ENCODE assay signal across 29 cellular contexts in genomic region chr3:32825601-32826375, GRCh38. TPM values are rescaled to one million over a fixed set of nuclear protein-coding genes. Genes with fewer than 3 reads are reported as not detected.
A peak's percentile ranks its signal among the peaks of the same experiment; 100 is the strongest.
DNase-seq lines count a peak whose midpoint lies in the region; ATAC-seq, FAIRE-seq and TF ChIP-seq lines count a peak whose summit lies in the region.
"Had no signal": no experiment of that assay in that cellular context is flagged by ENCODE, and none has a peak within 500 bp of the region (broad histone marks: within the 10 kb centered on the region; RNA-seq: fewer than 3 reads in every experiment).

No MANE protein-coding gene starts in this region.

- TF ChIP-seq POLR2A in HepG2 (IDR thresholded peaks at IDR 0.05; ENCODE audit: insufficient read depth in 1 of 2, low read depth in 2 of 2, low read length in 2 of 2) (no peak), right lobe of liver (IDR thresholded peaks at IDR 0.05) (no peak)

- POLR2A ChIA-PET in HepG2 (lab: Yijun Ruan, JAX) = interaction anchor here (1.0 to 1.2 kb wide), 2 partner anchors 14 to 31 kb away, joined by 3 read pairs; no protein-coding TSS in a partner anchor

- H3K9me3 ChIP-seq in HepG2 (ENCODE audit: low read length) (no peaks in the 10 kb centered on the region), right lobe of liver (no peaks in the 10 kb centered on the region), astrocyte (ENCODE audit: insufficient read depth, low read depth, low read length) (no peaks in the 10 kb centered on the region)
- H3K9me3 ChIP-seq: SJSA1 had no signal

- H3K36me3 Mint-ChIP-seq in astrocyte (ENCODE audit: low read depth, unreplicated experiment) (no peaks in the 10 kb centered on the region), nephron progenitor cell (ENCODE audit: low read depth) (peaks cover 49% of the 10 kb centered on the region)
- no peaks in the 10 kb centered on the region for H3K36me3 Mint-ChIP-seq in activated T-cell treated with anti-CD3 and anti-CD28 coated beads, Interleukin-2, amount 50 U/mL, for 24 hours (ENCODE audit: low read depth)
- H3K36me3 Mint-ChIP-seq: CD4-positive, CD25-positive, alpha-beta regulatory T cell had no signal

- H3K4me3 ChIP-seq in HepG2 (replicated peaks in 1 of 3; ENCODE audit: insufficient read depth in 1 of 3, low read depth in 2 of 3, low read length in 3 of 3) (peak overlapping the region; percentile 27 to 98 (median 37)), right lobe of liver (no peak overlapping the region), astrocyte (ENCODE audit: insufficient read depth, low read depth, low read length) (no peak overlapping the region)
- H3K4me3 ChIP-seq: BLaER1, GM12878, PC-9, SJSA1 had no signal

- H3K4me1 ChIP-seq in HepG2 (ENCODE audit: insufficient read depth, low read length) = peaks cover 80% of the 10 kb centered on the region
- peaks cover 0 to 5% (median 0%) of the 10 kb centered on the region in 4 donors for H3K4me1 ChIP-seq in right lobe of liver
- no peaks in the 10 kb centered on the region for H3K4me1 ChIP-seq in astrocyte (ENCODE audit: insufficient read depth, low read length)
- H3K4me1 ChIP-seq: BLaER1, SJSA1 had no signal

- intact Hi-C loops in HepG2 (cut with micrococcal nuclease; ENCODE audit: unreplicated experiment) = no loop called here
- intact Hi-C loops in right lobe of liver (cut with DNase I) = no loop called here

- DNase-seq in HepG2 (ENCODE audit: low spot score) (peak; percentile 57), right lobe of liver (no peak), astrocyte (ENCODE audit: low read depth) (no peak), nephron progenitor cell (no peak), DMS53 treated with DMSO at 0.1 percent for 48 hours (lab: John Stamatoyannopoulos, UW; ENCODE audit: unreplicated experiment) (no peak)
- DNase-seq in activated T-cell treated with anti-CD3 and anti-CD28 coated beads, Interleukin-2, amount 50 U/mL, for 24 hours = no peak
- DNase-seq: 8988T; CD4-positive, CD25-positive, alpha-beta regulatory T cell; IMR-90; KG1; NCI-H1048; NCI-H1417; NCI-H1694; NCI-H2029 treated with DMSO at 0.1 percent for 48 hours; NCI-H446 treated with DMSO at 0.1 percent for 48 hours; NCI-H526; NCI-H82; NK-92 treated with Interleukin-12 subunit alpha and Interleukin-12 subunit beta, amount 100 ng/mL, for 24 hours; PC-9 had no signal

- H3K27ac ChIP-seq in HepG2 (ENCODE audit: extremely low read length, insufficient read depth, low read length) (peak overlapping the region; percentile 99), right lobe of liver (no peak overlapping the region), astrocyte (ENCODE audit: low read depth, low read length) (no peak overlapping the region)
- H3K27ac ChIP-seq: BLaER1, PC-9, SJSA1 had no signal

- TF ChIP-seq EP300 in HepG2 (IDR thresholded peaks at IDR 0.05; ENCODE audit: low read depth in 2 of 2, low read length in 2 of 2) (no peak), HepG2 (CRISPR knock-in tag; IDR thresholded peaks at IDR 0.05; ENCODE audit: borderline replicate concordance) (no peak; the same call in 1 of the 2 replicates)

- H3K27me3 Mint-ChIP-seq in astrocyte (ENCODE audit: low read depth, unreplicated experiment) (no peaks in the 10 kb centered on the region), nephron progenitor cell (ENCODE audit: low read depth, poor library complexity) (no peaks in the 10 kb centered on the region)
- peaks cover 30% of the 10 kb centered on the region for H3K27me3 Mint-ChIP-seq in activated T-cell treated with anti-CD3 and anti-CD28 coated beads, Interleukin-2, amount 50 U/mL, for 24 hours

- H3K4me2 ChIP-seq in HepG2 (ENCODE audit: low read depth, low read length) = peak overlapping the region; percentile 99
- H3K4me2 ChIP-seq in astrocyte (ENCODE audit: low read length) = no peak overlapping the region
- H3K4me2 ChIP-seq: BLaER1, PC-9 had no signal

- no peak overlapping the region for H3K4me3 Mint-ChIP-seq in astrocyte (ENCODE audit: unreplicated experiment)
- H3K4me3 Mint-ChIP-seq in nephron progenitor cell = no peak overlapping the region
- no peak overlapping the region for H3K4me3 Mint-ChIP-seq in activated T-cell treated with anti-CD3 and anti-CD28 coated beads, Interleukin-2, amount 50 U/mL, for 24 hours
- H3K4me3 Mint-ChIP-seq: CD4-positive, CD25-positive, alpha-beta regulatory T cell had no signal

- BruUV-seq in HepG2 (replicated peaks; lab: Mats Ljungman, UMichigan) = no TSS peak

- H3K79me2 ChIP-seq in HepG2 (ENCODE audit: insufficient read depth, low read length) = peaks cover 99% of the 10 kb centered on the region
- no peaks in the 10 kb centered on the region for H3K79me2 ChIP-seq in astrocyte (ENCODE audit: insufficient read depth, low read length)

- H3K4me1 Mint-ChIP-seq in astrocyte (ENCODE audit: low read depth, unreplicated experiment) (peaks cover 17% of the 10 kb centered on the region), nephron progenitor cell (peaks cover 83% of the 10 kb centered on the region)
- H3K4me1 Mint-ChIP-seq in activated T-cell treated with anti-CD3 and anti-CD28 coated beads, Interleukin-2, amount 50 U/mL, for 24 hours (ENCODE audit: low read depth) = no peaks in the 10 kb centered on the region
- H3K4me1 Mint-ChIP-seq: CD4-positive, CD25-positive, alpha-beta regulatory T cell had no signal

- H3K9ac ChIP-seq in HepG2 (ENCODE audit: insufficient read depth, low read depth, low read length) (peak overlapping the region; percentile 9; the same call in 1 of the 2 replicates), astrocyte (ENCODE audit: low read length) (no peak overlapping the region)
- H3K9ac ChIP-seq: BLaER1 had no signal

- H4K20me1 ChIP-seq in HepG2 (ENCODE audit: insufficient read depth, low read length) (peaks cover 100% of the 10 kb centered on the region), astrocyte (ENCODE audit: insufficient read depth, low read length) (no peaks in the 10 kb centered on the region)
- H4K20me1 ChIP-seq: BLaER1 had no signal

- in situ Hi-C loops in HepG2 (cut with HindIII; ENCODE audit: extremely low pct_ligation_motif_present, low pct_unique_long_range_greater_than_20kb) = loop anchor here (5.0 to 10.0 kb wide), 2 partner anchors 37 to 59 kb away; no protein-coding TSS in a partner anchor

- no peak for TF ChIP-seq CTCF in HepG2 (CRISPR knock-in tag; IDR thresholded peaks at IDR 0.05)
- no peak for TF ChIP-seq CTCF in right lobe of liver (IDR thresholded peaks at IDR 0.05)
- no peak for TF ChIP-seq CTCF in astrocyte (IDR thresholded peaks at IDR 0.05; ENCODE audit: insufficient read depth, low read depth, low read length)
- TF ChIP-seq CTCF in nephron progenitor cell (IDR thresholded peaks at IDR 0.05) = no peak

- H3K36me3 ChIP-seq in HepG2 (replicated peaks in 1 of 2; ENCODE audit: control insufficient read depth in 1 of 2, insufficient read depth in 2 of 2, low read length in 2 of 2) = peaks cover 8 to 22% of the 10 kb centered on the region in 2 experiments
- no peaks in the 10 kb centered on the region for H3K36me3 ChIP-seq in right lobe of liver
- H3K36me3 ChIP-seq in astrocyte (ENCODE audit: insufficient read depth, low read length) = no peaks in the 10 kb centered on the region
- H3K36me3 ChIP-seq: BLaER1, SJSA1 had no signal

- H3K27me3 ChIP-seq in HepG2 (ENCODE audit: control insufficient read depth in 1 of 2, insufficient read depth in 2 of 2, low read length in 2 of 2) (no peaks in the 10 kb centered on the region; a peak in 1 of 5 replicates), right lobe of liver (peaks cover 0 to 9% of the 10 kb centered on the region in 2 donors), astrocyte (ENCODE audit: insufficient read depth, low read length) (peaks cover 31% of the 10 kb centered on the region)
- H3K27me3 ChIP-seq: BLaER1 had no signal

- CTCF ChIA-PET in HepG2 (lab: Yijun Ruan, JAX; ENCODE audit: low intra/inter-chr PET ratio, low total read pairs) = no interaction called here

- 21% methylated on average over 10 of the region's 12 CpGs for WGBS in HepG2 (ENCODE audit: low lambda C conversion rate)
- 84% methylated on average over 6 of the region's 12 CpGs for WGBS in right lobe of liver (ENCODE audit: insufficient coverage, low coverage, low lambda C conversion rate, missing lambda C conversion rate)

- FAIRE-seq in HepG2 (lab: Jason Lieb, UNC) (no peak), astrocyte (lab: Jason Lieb, UNC) (no peak)
- FAIRE-seq: D721Med, G401.6, GM12878 had no signal

- ATAC-seq in HepG2 (no peak; the same call in 1 of the 3 replicates), right lobe of liver (no peak), HG03139 (IDR thresholded peaks at IDR 0.05; ENCODE audit: unreplicated experiment) (no peak)
- ATAC-seq: GM12878, Right ventricle myocardium inferior had no signal

- H3K27ac Mint-ChIP-seq in astrocyte (ENCODE audit: unreplicated experiment) (peak overlapping the region; percentile 9), nephron progenitor cell (peak overlapping the region; percentile 89)
- H3K27ac Mint-ChIP-seq in activated T-cell treated with anti-CD3 and anti-CD28 coated beads, Interleukin-2, amount 50 U/mL, for 24 hours = no peak overlapping the region
- H3K27ac Mint-ChIP-seq: CD4-positive, CD25-positive, alpha-beta regulatory T cell had no signal

- H3K9me3 Mint-ChIP-seq in astrocyte (ENCODE audit: unreplicated experiment) = no peaks in the 10 kb centered on the region
- H3K9me3 Mint-ChIP-seq in nephron progenitor cell = no peaks in the 10 kb centered on the region
- no peaks in the 10 kb centered on the region for H3K9me3 Mint-ChIP-seq in activated T-cell treated with anti-CD3 and anti-CD28 coated beads, Interleukin-2, amount 50 U/mL, for 24 hours
- H3K9me3 Mint-ChIP-seq: CD4-positive, CD25-positive, alpha-beta regulatory T cell had no signal

- TF ChIP-seq RAD21 in HepG2 (CRISPR knock-in tag; IDR thresholded peaks at IDR 0.05) = no peak

- H2AFZ ChIP-seq in HepG2 (ENCODE audit: low read length) = no peak overlapping the region
- H2AFZ ChIP-seq in astrocyte (ENCODE audit: low read depth, low read length) = no peak overlapping the region
- H2AFZ ChIP-seq: PC-9 had no signal

RNA-seq across cellular contexts. Expression of gene TRIM71, which starts 8.0 kb away (rescaled TPM):
- 76.9 and 111 TPM in 2 replicates for total RNA-seq in HepG2 (2016; rRNA removed; fragmentation: Illumina TruSeq; extraction: Trizol)
- 5.5 and 6.3 TPM in 2 replicates for total RNA-seq in HepG2 (2016; cell fraction: cytosol; rRNA removed; fragmentation: Illumina TruSeq; extraction: Trizol; ENCODE audit: low read depth)
- total RNA-seq in HepG2 (2016; cell fraction: insoluble cytoplasmic fraction; rRNA removed; fragmentation: Illumina TruSeq; extraction: Trizol) = 75.8 and 102 TPM in 2 replicates
- total RNA-seq in HepG2 (2016; cell fraction: membrane; rRNA removed; fragmentation: Illumina TruSeq; extraction: Trizol) = 29.5 and 33.3 TPM in 2 replicates
- total RNA-seq in HepG2 (2016; cell fraction: nucleus; rRNA removed; fragmentation: Illumina TruSeq; extraction: Trizol) = 91.5 and 98.1 TPM in 2 replicates
- 21.1 and 21.7 TPM in 2 replicates for polyA plus RNA-seq in HepG2 (2011; rRNA removed)
- polyA plus RNA-seq in HepG2 (2011; cell fraction: cytosol; rRNA removed) = 16.3 and 17.3 TPM in 2 replicates
- polyA plus RNA-seq in HepG2 (2011; cell fraction: nucleus; rRNA removed) = 25.8 and 29.4 TPM in 2 replicates
- polyA plus RNA-seq in HepG2 (2012) = 24.9 and 35.6 TPM in 2 replicates
- 1.8 and 1.9 TPM in 2 replicates for polyA plus RNA-seq in HepG2 (2016; cell fraction: cytosol; fragmentation: Illumina TruSeq; extraction: Trizol; ENCODE audit: low read depth)
- 67.3 and 72.5 TPM in 2 replicates for polyA plus RNA-seq in HepG2 (2016; cell fraction: insoluble cytoplasmic fraction; fragmentation: Illumina TruSeq; extraction: Trizol; ENCODE audit: low read depth)
- polyA plus RNA-seq in HepG2 (2016; cell fraction: membrane; fragmentation: Illumina TruSeq; extraction: Trizol; ENCODE audit: low read depth) = 7.2 and 8.7 TPM in 2 replicates
- 86.2 and 92.8 TPM in 2 replicates for polyA plus RNA-seq in HepG2 (2016; cell fraction: nucleus; fragmentation: Illumina TruSeq; extraction: Trizol; ENCODE audit: insufficient read depth, low read depth)
- polyA minus RNA-seq in HepG2 (2011; rRNA and poly(A)+ RNA removed; ENCODE audit: low replicate concordance) = 0.07 and 138 TPM in 2 replicates
- 80.8 and 84.9 TPM in 2 replicates for polyA minus RNA-seq in HepG2 (2011; cell fraction: cytosol; rRNA and poly(A)+ RNA removed)
- 96.2 and 97.6 TPM in 2 replicates for polyA minus RNA-seq in HepG2 (2011; cell fraction: nucleus; rRNA and poly(A)+ RNA removed)
- not detected for total RNA-seq in right lobe of liver
- 10.9 and 17.2 TPM in 2 replicates for total RNA-seq in astrocyte
- total RNA-seq: Daoy, HT-29, IMR-90, PC-9, Right ventricle myocardium inferior, RPMI7951 had no signal
- polyA plus RNA-seq: IMR-90 had no signal

Comparison
In these comparisons a context has a peak if more than half of its experiments do, and no peak if none do; other contexts are left out.
1. H3K4me3 ChIP-seq: peak in HepG2 (3 of 3); none in right lobe of liver (0 of 3) and astrocyte (single experiment).
2. RNA of gene TRIM71, which starts 8.0 kb away (total RNA-seq): 5.5 to 111 TPM in HepG2 and 10.9 to 17.2 TPM in astrocyte; not detected in right lobe of liver; every median in the first group is over 4 times any median in the second.